19 cellular contexts compared by ENCODE assay signal in genomic region chr13:44292545-44292944, GRCh38.
A peak's percentile ranks its signal among the peaks of the same experiment; 100 is the strongest.
DNase-seq lines count a peak whose midpoint lies in the region; ATAC-seq and TF ChIP-seq lines count a peak whose summit lies in the region.
"Had no signal": no experiment of that assay in that cellular context is flagged by ENCODE, and none has a peak within 500 bp of the region (broad histone marks: within the 10 kb centered on the region; RNA-seq: fewer than 3 reads in every experiment).

No MANE protein-coding gene starts in this region.

- H3K27me3 ChIP-seq in gastroesophageal sphincter = no peaks in the 10 kb centered on the region
- H3K27me3 ChIP-seq in neutrophil = no peaks in the 10 kb centered on the region
- H3K27me3 ChIP-seq: SJSA1, testis had no signal

- H3K36me3 Mint-ChIP-seq in activated CD4-positive, alpha-beta memory T cell treated with anti-CD3 and anti-CD28 coated beads, Interleukin-2, amount 10 ng/mL, durations not matched to agents 7 days and 5 days (ENCODE audit: low read depth) = peaks cover 3% of the 10 kb centered on the region

- ATAC-seq in gastroesophageal sphincter (peak; percentile 14), HG02759 (IDR thresholded peaks at IDR 0.05; ENCODE audit: unreplicated experiment) (no peak)
- ATAC-seq: activated T-cell treated with anti-CD3 and anti-CD28 coated beads, Interleukin-2, amount 50 U/mL, for 4 hours; PC-3 had no signal

- H3K9me3 ChIP-seq in gastroesophageal sphincter (no peaks in the 10 kb centered on the region), neutrophil (no peaks in the 10 kb centered on the region)
- H3K9me3 ChIP-seq: SJSA1, testis had no signal

- no peak overlapping the region for H3K27ac Mint-ChIP-seq in activated CD4-positive, alpha-beta memory T cell treated with anti-CD3 and anti-CD28 coated beads, Interleukin-2, amount 10 ng/mL, durations not matched to agents 7 days and 5 days
- H3K27ac Mint-ChIP-seq: activated CD4-positive, alpha-beta T cell treated with anti-CD3 and anti-CD28 coated beads, Interleukin-2, amount 10 ng/mL, durations not matched to agents 24 days and 14 days had no signal

- TF ChIP-seq CTCF in gastroesophageal sphincter (IDR thresholded peaks at IDR 0.05) = no peak
- TF ChIP-seq CTCF in neutrophil (IDR thresholded peaks at IDR 0.05) = no peak

- peaks cover 23% of the 10 kb centered on the region for H3K4me1 Mint-ChIP-seq in activated CD4-positive, alpha-beta memory T cell treated with anti-CD3 and anti-CD28 coated beads, Interleukin-2, amount 10 ng/mL, durations not matched to agents 7 days and 5 days

- CTCF ChIA-PET in activated CD4-positive, alpha-beta memory T cell treated with anti-CD3 and anti-CD28 coated beads, Interleukin-2, amount 10 ng/mL, durations not matched to agents 7 days and 5 days (lab: Charles Lee) = no interaction called here

- no peak for TF ChIP-seq EP300 in gastroesophageal sphincter (IDR thresholded peaks at IDR 0.05)

- DNase-seq in CD1c-positive myeloid dendritic cell (ENCODE audit: extremely low spot score) (peak; percentile 11), M059J (ENCODE audit: low read depth) (peak; percentile 27), NCI-H526 (lab: John Stamatoyannopoulos, UW) (no peak)
- no peak for DNase-seq in activated CD8-positive, alpha-beta memory T cell treated with anti-CD3 and anti-CD28 coated beads for 24 hours
- DNase-seq in activated CD4-positive, alpha-beta memory T cell treated with anti-CD3 and anti-CD28 coated beads, Interleukin-2, amount 10 ng/mL, durations not matched to agents 7 days and 5 days = no peak
- DNase-seq: activated CD4-positive, alpha-beta T cell treated with anti-CD3 and anti-CD28 coated beads, Interleukin-2, amount 10 ng/mL, durations not matched to agents 24 days and 14 days; activated T-cell treated with anti-CD3 and anti-CD28 coated beads, Interleukin-2, amount 50 U/mL, for 4 hours; cerebellar nuclear complex; mesendoderm; NCI-H2029 treated with DMSO at 0.1 percent for 48 hours; NCI-H774; PC-3; stimulated activated CD4-positive, alpha-beta T cell treated with anti-CD3 and anti-CD28 coated beads, Interleukin-2, amount 100 ng/mL, for 48 hours; testis had no signal

- POLR2A ChIA-PET in activated CD4-positive, alpha-beta memory T cell treated with anti-CD3 and anti-CD28 coated beads, Interleukin-2, amount 10 ng/mL, durations not matched to agents 7 days and 5 days (lab: Charles Lee) = no interaction called here

- H3K36me3 ChIP-seq in gastroesophageal sphincter = no peaks in the 10 kb centered on the region
- no peaks in the 10 kb centered on the region for H3K36me3 ChIP-seq in neutrophil
- H3K36me3 ChIP-seq: SJSA1 had no signal

- 29 to 80% methylated on average over 1 of the region's 1 CpG for WGBS in gastroesophageal sphincter (ENCODE audit: low coverage in 1 of 2), 2 donors

- H3K4me3 Mint-ChIP-seq in activated CD4-positive, alpha-beta memory T cell treated with anti-CD3 and anti-CD28 coated beads, Interleukin-2, amount 10 ng/mL, durations not matched to agents 7 days and 5 days = no peak overlapping the region
- H3K4me3 Mint-ChIP-seq: activated CD4-positive, alpha-beta T cell treated with anti-CD3 and anti-CD28 coated beads, Interleukin-2, amount 10 ng/mL, durations not matched to agents 24 days and 14 days; activated T-cell treated with anti-CD3 and anti-CD28 coated beads, Interleukin-2, amount 50 U/mL, for 4 hours had no signal

- peaks cover 24% of the 10 kb centered on the region for H3K27me3 Mint-ChIP-seq in activated CD4-positive, alpha-beta memory T cell treated with anti-CD3 and anti-CD28 coated beads, Interleukin-2, amount 10 ng/mL, durations not matched to agents 7 days and 5 days

- no peak overlapping the region for H3K4me3 ChIP-seq in gastroesophageal sphincter
- no peak overlapping the region for H3K4me3 ChIP-seq in neutrophil (ENCODE audit: low read depth in 1 of 2, low read length in 1 of 2)
- H3K4me3 ChIP-seq: SJSA1, testis had no signal

- peaks cover 10% of the 10 kb centered on the region for H3K9me3 Mint-ChIP-seq in activated CD4-positive, alpha-beta memory T cell treated with anti-CD3 and anti-CD28 coated beads, Interleukin-2, amount 10 ng/mL, durations not matched to agents 7 days and 5 days

- no peak for TF ChIP-seq POLR2A in gastroesophageal sphincter (IDR thresholded peaks at IDR 0.05)

- peaks cover 0 to 39% (median 7%) of the 10 kb centered on the region in 3 donors for H3K4me1 ChIP-seq in gastroesophageal sphincter
- H3K4me1 ChIP-seq in neutrophil (ENCODE audit: control insufficient read depth in 1 of 2, insufficient read depth in 1 of 2, low read depth in 1 of 2, low read length in 1 of 2) = peaks cover 71 to 74% of the 10 kb centered on the region in 2 experiments
- H3K4me1 ChIP-seq: testis had no signal

- H3K27ac ChIP-seq in gastroesophageal sphincter (peak overlapping the region in 3 of 4 donors; percentile 31 to 78 (median 71)), neutrophil (peak overlapping the region; percentile 62)
- H3K27ac ChIP-seq: epithelial cell of prostate, SJSA1, testis had no signal

Comparison
In these comparisons a context has a peak if more than half of its experiments do, and no peak if none do; other contexts are left out.
1. DNase-seq: peak in CD1c-positive myeloid dendritic cell (single experiment) and M059J (single experiment); none in activated CD8-positive, alpha-beta memory T cell treated with anti-CD3 and anti-CD28 coated beads for 24 hours (single experiment), activated CD4-positive, alpha-beta memory T cell treated with anti-CD3 and anti-CD28 coated beads, Interleukin-2, amount 10 ng/mL, durations not matched to agents 7 days and 5 days (single experiment) and NCI-H526 (0 of 2).